In the genomic region with DNA sequence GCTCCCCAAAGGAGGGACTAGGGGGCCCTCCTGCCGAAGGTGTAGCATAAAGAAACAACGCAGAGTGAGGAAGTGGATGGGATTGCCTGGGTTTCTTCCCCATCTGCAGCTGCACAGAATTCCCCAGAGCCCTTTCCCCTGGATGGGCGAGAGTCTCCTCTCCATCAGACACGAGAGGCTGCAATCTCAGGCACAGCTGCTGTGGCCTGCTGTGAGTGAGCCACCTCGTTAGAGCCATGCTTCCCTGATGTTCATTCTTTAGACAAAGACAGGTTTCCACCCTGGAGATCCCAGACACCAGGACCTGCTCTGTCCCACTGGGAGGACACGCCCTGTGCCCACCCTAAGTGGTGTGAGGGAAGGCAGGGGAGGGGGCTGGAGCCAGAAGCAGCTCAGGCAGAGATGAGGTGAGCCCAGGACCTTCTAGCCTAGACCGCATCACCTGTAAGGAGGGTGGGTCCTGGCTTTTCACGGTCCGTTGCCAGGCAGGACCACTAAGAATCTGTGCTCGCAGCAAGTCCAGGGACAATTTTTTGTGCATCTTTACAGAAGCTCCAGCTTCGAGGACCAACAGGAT, we compare ENCODE assay signal across 26 cellular contexts.
A peak's percentile ranks its signal among the peaks of the same experiment; 100 is the strongest.
DNase-seq lines count a peak whose midpoint lies in the region; FAIRE-seq and TF ChIP-seq lines count a peak whose summit lies in the region.
"Had no signal": no experiment of that assay in that cellular context is flagged by ENCODE, and none has a peak within 500 bp of the region (broad histone marks: within the 10 kb centered on the region; RNA-seq: fewer than 3 reads in every experiment).

No MANE protein-coding gene starts in this region.

- H3K4me1 ChIP-seq in H1 (replicated peaks in 1 of 4; ENCODE audit: control insufficient read depth in 3 of 4, insufficient read depth in 4 of 4, low read length in 3 of 4) (no peaks in the 10 kb centered on the region), ovary (ENCODE audit: insufficient read depth) (no peaks in the 10 kb centered on the region)
- H3K4me1 ChIP-seq: breast epithelium, right lobe of liver, upper lobe of left lung had no signal

- intact Hi-C loops in ovary (cut with DNase I), result no loop called here

- H3K18ac ChIP-seq in H1 (ENCODE audit: extremely low read depth, low read length), result no peak overlapping the region; the same call in 1 of the 2 replicates

- H3K79me1 ChIP-seq in H1 (ENCODE audit: low read depth, low read length), result no peaks in the 10 kb centered on the region

- H4K8ac ChIP-seq in H1 (ENCODE audit: extremely low read depth, insufficient read depth, low read length), result peak overlapping the region; percentile 35; the same call in 1 of the 2 replicates

- 90% methylated on average over 10 of the region's 11 CpGs; no CpG with 5 or more reads in 1 of the 2 experiments for WGBS in H1 (ENCODE audit: extremely low coverage in 1 of 2, insufficient coverage in 1 of 2, insufficient read length in 1 of 2, insufficient replicate concordance in 2 of 2, low coverage in 1 of 2, low lambda C conversion rate in 2 of 2, missing lambda C conversion rate in 1 of 2), 2 experiments
- WGBS in ovary, 3 donors, result 70 to 80% (median 79%) methylated on average over 11 of the region's 11 CpGs

- no peak overlapping the region for H4K5ac ChIP-seq in H1 (ENCODE audit: insufficient read length, low read depth, low read length)

- DNase-seq in activated CD8-positive, alpha-beta memory T cell treated with anti-CD3 and anti-CD28 coated beads for 24 hours, result peak; percentile 1
- DNase-seq in activated CD8-positive, alpha-beta memory T cell treated with anti-CD3 and anti-CD28 coated beads, Interleukin-2, amount 50 U/mL, for 4 hours, result no peak
- no peak for DNase-seq in H1 (ENCODE audit: low read depth in 1 of 2, low spot score in 2 of 2)
- peak; percentile 47 for DNase-seq in retina
- DNase-seq in OCI-M2 (lab: John Stamatoyannopoulos, UW; ENCODE audit: unreplicated experiment), result no peak
- DNase-seq in KBM-7, result no peak
- no peak for DNase-seq in ovary
- DNase-seq: activated CD4-positive, alpha-beta memory T cell treated with anti-CD3 and anti-CD28 coated beads, Interleukin-2, amount 10 ng/mL, durations not matched to agents 7 days and 5 days; activated CD4-positive, CD25-positive, alpha-beta regulatory T cell treated with anti-CD3 and anti-CD28 coated beads, Interleukin-2, amount 50 U/mL, for 72 hours; activated effector memory CD4-positive, alpha-beta T cell treated with Interleukin-2 at 50 U/mL for 16 hours; activated T-cell treated with anti-CD3 and anti-CD28 coated beads for 4 hours; AML-193; anterior cingulate cortex; CD4-positive, alpha-beta memory T cell; effector CD8-positive, alpha-beta T cell; hypothalamus; NCI-H526; Right ventricle myocardium superior; stimulated activated CD4-positive, alpha-beta T cell treated with anti-CD3 and anti-CD28 coated beads, Interleukin-4, amount 100 ng/mL, for 1 hour; T-helper 17 cell had no signal

- H3K23me2 ChIP-seq in H1 (ENCODE audit: low read depth, low read length), result no peaks in the 10 kb centered on the region

- CTCF ChIA-PET in H1 (lab: Charles Lee; ENCODE audit: partially characterized antibody), result interaction anchor here (0.6 to 4.3 kb wide), 5 partner anchors 8 to 126 kb away, joined by 3 to 19 read pairs (median 3); no protein-coding TSS in a partner anchor

- TF ChIP-seq RAD21 in H1 (IDR thresholded peaks at IDR 0.05 in 1 of 2, conservative IDR thresholded peaks at IDR 0.05 in 1 of 2; ENCODE audit: low read depth in 2 of 2, low read length in 2 of 2), result no peak

- TF ChIP-seq EP300 in H1 (IDR thresholded peaks at IDR 0.05; ENCODE audit: borderline replicate concordance in 1 of 2, low read depth in 2 of 2, low read length in 2 of 2) (no peak), ovary (IDR thresholded peaks at IDR 0.05) (no peak)

- no peak overlapping the region for H2BK20ac ChIP-seq in H1 (ENCODE audit: low read length)

- H3K14ac ChIP-seq in H1 (ENCODE audit: insufficient read length), result no peak overlapping the region

- POLR2A ChIA-PET in H1 (lab: Charles Lee; ENCODE audit: partially characterized antibody), result no interaction called here

- no peak overlapping the region for H4K91ac ChIP-seq in H1 (replicated peaks; ENCODE audit: insufficient read length, low read length)

- H2BK5ac ChIP-seq in H1 (ENCODE audit: low read depth, low read length), result no peak overlapping the region

- TF ChIP-seq CTCF in H1 (IDR thresholded peaks at IDR 0.05; ENCODE audit: control extremely low read depth in 1 of 3, insufficient read depth in 1 of 3, low read depth in 1 of 3, low read length in 3 of 3) (no peak), ovary (IDR thresholded peaks at IDR 0.05) (no peak)

- no peak overlapping the region for H3K56ac ChIP-seq in H1 (replicated peaks; ENCODE audit: insufficient read length, low read depth, low read length)

- no peak overlapping the region for H2BK15ac ChIP-seq in H1 (ENCODE audit: low read length)

- H3K4ac ChIP-seq in H1 (replicated peaks; ENCODE audit: insufficient read length, low read depth, low read length), result no peak overlapping the region

- no peak overlapping the region for H2AFZ ChIP-seq in H1 (ENCODE audit: low read length)

- no peak for FAIRE-seq in H1 (lab: Jason Lieb, UNC)
- FAIRE-seq: colon, D721Med, GM18507 had no signal

- no peak overlapping the region for H2AK5ac ChIP-seq in H1 (ENCODE audit: low read depth, low read length)

- H3K27me3 ChIP-seq in H1 (replicated peaks in 1 of 4; ENCODE audit: control insufficient read depth in 3 of 4, extremely low read depth in 1 of 4, insufficient read depth in 3 of 4, low read length in 3 of 4) (no peaks in the 10 kb centered on the region), ovary (no peaks in the 10 kb centered on the region)
- H3K27me3 ChIP-seq: breast epithelium, right lobe of liver, upper lobe of left lung had no signal

- no peaks in the 10 kb centered on the region for H3K36me3 ChIP-seq in H1 (ENCODE audit: control insufficient read depth in 2 of 4, insufficient read depth in 4 of 4, low read length in 3 of 4)
- H3K36me3 ChIP-seq in ovary, result no peaks in the 10 kb centered on the region
- H3K36me3 ChIP-seq: breast epithelium, right lobe of liver, upper lobe of left lung had no signal

- H4K20me1 ChIP-seq in H1 (replicated peaks in 1 of 2; ENCODE audit: control insufficient read depth in 1 of 2, insufficient read depth in 2 of 2, low read length in 2 of 2), result no peaks in the 10 kb centered on the region

- H2BK120ac ChIP-seq in H1 (replicated peaks; ENCODE audit: low read depth, low read length), result no peak overlapping the region

- H3K27ac ChIP-seq in H1 (ENCODE audit: low read depth, low read length) (no peak overlapping the region), ovary (no peak overlapping the region)
- H3K27ac ChIP-seq: breast epithelium, right lobe of liver, upper lobe of left lung had no signal

- H3K23ac ChIP-seq in H1 (ENCODE audit: insufficient read length), result no peak overlapping the region

- in situ Hi-C loops in KBM-7 (cut with MboI; ENCODE audit: low pct_unique_long_range_greater_than_20kb, low sequenced_read_pairs), result no loop called here

- no peaks in the 10 kb centered on the region for H3K79me2 ChIP-seq in H1 (ENCODE audit: control insufficient read depth in 1 of 2, insufficient read depth in 2 of 2, low read length in 2 of 2)

- TF ChIP-seq POLR2A in H1 (IDR thresholded peaks at IDR 0.05; ENCODE audit: control extremely low read depth in 1 of 2, low read depth in 2 of 2, low read length in 2 of 2), result no peak
- no peak for TF ChIP-seq POLR2A in ovary (IDR thresholded peaks at IDR 0.05)

- no peak overlapping the region for H3K4me2 ChIP-seq in H1 (ENCODE audit: insufficient read depth in 1 of 2, low read depth in 2 of 2, low read length in 2 of 2)

- no peak overlapping the region for H3K9ac ChIP-seq in H1 (replicated peaks in 1 of 4; ENCODE audit: extremely low read depth in 1 of 4, low read depth in 3 of 4, low read length in 3 of 4)

- H3K4me3 ChIP-seq in H1 (ENCODE audit: extremely low read depth in 1 of 4, insufficient read depth in 2 of 4, low read depth in 3 of 4, low read length in 4 of 4) (no peak overlapping the region), ovary (no peak overlapping the region)
- H3K4me3 ChIP-seq: breast epithelium, right lobe of liver, upper lobe of left lung had no signal

- H3K9me3 ChIP-seq in H1 (ENCODE audit: insufficient read depth in 2 of 2, low read depth in 1 of 2, low read length in 1 of 2) (no peaks in the 10 kb centered on the region; a peak in 1 of 4 replicates), ovary (no peaks in the 10 kb centered on the region)
- H3K9me3 ChIP-seq: breast epithelium, right lobe of liver, upper lobe of left lung had no signal

- no peak overlapping the region for H2BK12ac ChIP-seq in H1 (ENCODE audit: low read depth, low read length)

TF ChIP-seq in H1, 55 proteins besides CTCF, POLR2A, EP300 and RAD21:
- TF ChIP-seq EZH2 (IDR thresholded peaks at IDR 0.05; ENCODE audit: low read depth, low read length, severe bottlenecking) (no peak), TEAD4 (IDR thresholded peaks at IDR 0.05; ENCODE audit: low read depth, low read length) (no peak), FOSL1 (IDR thresholded peaks at IDR 0.05; ENCODE audit: insufficient read depth, low read depth, low read length) (no peak), CBX5 (IDR thresholded peaks at IDR 0.05; ENCODE audit: low read depth, low read length) (no peak), MAFK (IDR thresholded peaks at IDR 0.05; ENCODE audit: low read depth, low read length) (no peak), RNF2 (IDR thresholded peaks at IDR 0.05; ENCODE audit: borderline replicate concordance, low read depth, low read length, missing control alignments, poor library complexity, severe bottlenecking) (no peak)

Comparison
In these comparisons a context has a peak if more than half of its experiments do, and no peak if none do; other contexts are left out.
1. DNase-seq: peak in activated CD8-positive, alpha-beta memory T cell treated with anti-CD3 and anti-CD28 coated beads for 24 hours (single experiment) and retina (single experiment); none in activated CD8-positive, alpha-beta memory T cell treated with anti-CD3 and anti-CD28 coated beads, Interleukin-2, amount 50 U/mL, for 4 hours (single experiment), H1 (0 of 2), OCI-M2 (single experiment), KBM-7 (single experiment) and ovary (0 of 5).